ENCODE assay signal across 9 cellular contexts in the genomic region with DNA sequence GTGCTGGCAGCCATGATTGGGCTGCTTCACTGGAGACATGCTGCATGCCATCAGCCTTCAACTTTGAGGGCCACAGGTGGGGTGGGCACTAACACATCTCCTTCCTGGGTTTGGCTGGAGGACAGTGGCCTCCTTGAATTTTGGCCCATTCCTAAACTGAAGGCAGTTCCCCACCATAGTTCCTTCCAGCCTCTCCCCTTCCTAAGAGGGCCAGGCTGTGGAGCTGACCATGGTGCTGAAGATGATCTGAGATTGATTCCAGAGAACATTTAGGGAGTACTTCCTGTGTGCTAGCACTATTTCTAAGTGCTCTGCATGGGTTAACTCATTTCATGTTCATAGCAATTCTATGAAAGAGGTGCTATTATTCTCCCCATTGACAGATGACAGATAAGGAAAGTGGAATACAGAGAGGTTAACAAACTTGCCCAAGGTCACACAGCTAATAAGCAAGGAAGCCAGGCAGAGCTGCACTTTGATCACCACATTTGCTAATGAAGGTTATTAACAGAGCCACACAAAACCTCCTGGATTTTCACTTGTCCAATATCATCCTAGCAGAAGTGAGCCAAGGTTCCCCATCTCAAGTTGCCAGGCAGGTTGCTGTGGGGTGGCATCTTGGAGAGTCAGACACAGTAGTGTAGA.
DNase-seq lines count a peak whose midpoint lies in the region; ATAC-seq lines count a peak whose summit lies in the region.
"Had no signal": no experiment of that assay in that cellular context is flagged by ENCODE, and none has a peak within 500 bp of the region (broad histone marks: within the 10 kb centered on the region; RNA-seq: fewer than 3 reads in every experiment).

No MANE protein-coding gene starts in this region.

- peak; percentile 66 for DNase-seq in ELF-1 (ENCODE audit: low read depth, low spot score)
- peak; percentile 21 to 41 for DNase-seq in Kasumi-1 (lab: John Stamatoyannopoulos, UW)
- DNase-seq in amniotic epithelial cell (ENCODE audit: low read depth), result peak; percentile 25
- peak; percentile 52 for DNase-seq in kidney tubule cell (ENCODE audit: low spot score)
- no peak for DNase-seq in C1 segment of cervical spinal cord (lab: John Stamatoyannopoulos, UW)
- no peak for DNase-seq in NCI-H1105 (lab: John Stamatoyannopoulos, UW)

- ATAC-seq in HG03095 (IDR thresholded peaks at IDR 0.05; ENCODE audit: unreplicated experiment) (no peak), HG02970 (IDR thresholded peaks at IDR 0.05; ENCODE audit: low FRiP score, unreplicated experiment) (no peak)
- ATAC-seq: mucosa of descending colon had no signal

Comparison
In these comparisons a context has a peak if more than half of its experiments do, and no peak if none do; other contexts are left out.
1. DNase-seq: peak in ELF-1 (single experiment), Kasumi-1 (2 of 2), amniotic epithelial cell (single experiment) and kidney tubule cell (single experiment); none in C1 segment of cervical spinal cord (0 of 14) and NCI-H1105 (single experiment).